In genomic region chr2:178478442-178479274, GRCh38 we compare ENCODE assay signal across 8 cellular contexts. TPM values are rescaled to one million over a fixed set of nuclear protein-coding genes. Genes with fewer than 3 reads are reported as not detected.
A peak's percentile ranks its signal among the peaks of the same experiment; 100 is the strongest.
DNase-seq lines count a peak whose midpoint lies in the region; ATAC-seq and TF ChIP-seq lines count a peak whose summit lies in the region.

FKBP7 (minus strand) TSS chr2:178478600; CDS start chr2:178478499, 101 bp downstream.

- H3K27me3 Mint-ChIP-seq in type B pancreatic cell = no peaks in the 10 kb centered on the region

- DNase-seq in GM12864 (ENCODE audit: low read depth) (peak; percentile 49), NCI-H128 (lab: John Stamatoyannopoulos, UW; ENCODE audit: unreplicated experiment) (peak; percentile 35), SW 1271 (lab: John Stamatoyannopoulos, UW) (peak; percentile 56 to 77), adipocyte (ENCODE audit: low read depth) (peak; percentile 97), heart left ventricle (peak; percentile 88 to 93 (median 90)), posterior cingulate gyrus (peak; percentile 81 to 98 (median 91)), type B pancreatic cell (ENCODE audit: extremely low spot score, unreplicated experiment) (peak; percentile 85)

- no peaks in the 10 kb centered on the region for H3K9me3 Mint-ChIP-seq in type B pancreatic cell

- H3K36me3 Mint-ChIP-seq in type B pancreatic cell = no peaks in the 10 kb centered on the region

- H3K9me3 ChIP-seq in adipocyte (ENCODE audit: control insufficient read depth, low read length) = no peaks in the 10 kb centered on the region
- no peaks in the 10 kb centered on the region for H3K9me3 ChIP-seq in heart left ventricle

- peak within 1 kb of the TSS; percentile 49 to 97 (median 94) for H3K27ac ChIP-seq in heart left ventricle

- WGBS in heart left ventricle, 4 donors = 1 to 2% (median 2%) methylated on average over 54 to 56 of the region's 56 CpGs

- H3K27me3 ChIP-seq in adipocyte (replicated peaks; ENCODE audit: control insufficient read depth, insufficient read depth, low read length) (no peaks in the 10 kb centered on the region), heart left ventricle (no peaks in the 10 kb centered on the region)

- TF ChIP-seq CTCF in GM12864 (IDR thresholded peaks at IDR 0.05; ENCODE audit: low read depth, low read length, missing control alignments) (peak; percentile 82), heart left ventricle (IDR thresholded peaks at IDR 0.05) (peak; percentile 47 to 77 (median 67)), type B pancreatic cell (conservative IDR thresholded peaks at IDR 0.05) (peak; percentile 76)

- H3K27ac Mint-ChIP-seq in type B pancreatic cell = peak within 1 kb of the TSS; percentile 99

- ATAC-seq in HG02642 (IDR thresholded peaks at IDR 0.05; ENCODE audit: poor library complexity, unreplicated experiment) = peak; percentile 47
- peak; percentile 82 to 90 (median 83) for ATAC-seq in heart left ventricle

- peak within 1 kb of the TSS; percentile 96 for H3K9ac ChIP-seq in adipocyte (ENCODE audit: low read length)

- H3K36me3 ChIP-seq in adipocyte (ENCODE audit: control insufficient read depth, insufficient read depth, low read length, severe bottlenecking) (no peaks in the 10 kb centered on the region), heart left ventricle (no peaks in the 10 kb centered on the region)

- peaks cover 28% of the 10 kb centered on the region for H3K4me1 Mint-ChIP-seq in type B pancreatic cell (ENCODE audit: unreplicated experiment)

- TF ChIP-seq POLR2A in heart left ventricle (IDR thresholded peaks at IDR 0.05) = peak in 1 of 2 donors; percentile 68

- intact Hi-C loops in heart left ventricle (cut with DNase I) = loop anchor here in 5 of 10 donors (1.0 to 2.0 kb wide), 3 partner anchors 27 to 66 kb away; partner anchors contain the start of genes PJVK (in 4 of the 5) and PRKRA (in 4 of the 5)
- intact Hi-C loops in posterior cingulate gyrus (cut with DNase I) = loop anchor here (1.0 kb wide), 1 partner anchor 27 kb away; the partner anchor contains the start of genes PJVK and PRKRA

- H3K4me3 ChIP-seq in GM12864 (ENCODE audit: low read depth, low read length) (peak within 1 kb of the TSS; percentile 78), adipocyte (ENCODE audit: low read length) (peak within 1 kb of the TSS; percentile 98), heart left ventricle (peak within 1 kb of the TSS; percentile 42 to 85 (median 72))

- peak within 1 kb of the TSS; percentile 99 for H3K4me3 Mint-ChIP-seq in type B pancreatic cell

- H3K4me1 ChIP-seq in adipocyte (ENCODE audit: control insufficient read depth, insufficient read depth, low read length) (peaks cover 29% of the 10 kb centered on the region), heart left ventricle (peaks cover 5 to 57% (median 40%) of the 10 kb centered on the region in 12 donors)

RNA-seq across cellular contexts. Expression of gene FKBP7, which starts in this region (rescaled TPM):
- total RNA-seq in heart left ventricle (10 to 100 TPM in 3 of 9 donors, 1 to 10 TPM in 6; 6.2 to 11.8 (median 9.0) TPM), type B pancreatic cell (ENCODE audit: low replicate concordance) (7.2 and 34.1 TPM in 2 replicates)
- polyA plus RNA-seq in heart left ventricle = 10 to 100 TPM in 1 of 2 donors, 1 to 10 TPM in 1; 5.3 to 10.1 TPM

Comparison
In these comparisons a context has a peak if more than half of its experiments do, and no peak if none do; other contexts are left out.
1. Peak in every context shown above with its lines: DNase-seq, ATAC-seq, H3K4me3 ChIP-seq and H3K27ac ChIP-seq.
2. DNase-seq: peak in every context shown above with its lines; median percentile 97 in adipocyte; 91 in posterior cingulate gyrus; 90 in heart left ventricle; 85 in type B pancreatic cell; 66 in SW 1271; 49 in GM12864; 35 in NCI-H128.